ENCODE assay signal across 11 cellular contexts in genomic region chr2:28624436-28624797, GRCh38.
A peak's percentile ranks its signal among the peaks of the same experiment; 100 is the strongest.
DNase-seq lines count a peak whose midpoint lies in the region.
"Had no signal": no experiment of that assay in that cellular context is flagged by ENCODE, and none has a peak within 500 bp of the region (broad histone marks: within the 10 kb centered on the region; RNA-seq: fewer than 3 reads in every experiment).

No MANE protein-coding gene starts in this region.

- H3K27me3 Mint-ChIP-seq in activated CD4-positive, alpha-beta T cell treated with anti-CD3 and anti-CD28 coated beads, Interleukin-2, amount 10 ng/mL, durations not matched to agents 7 days and 5 days: no peaks in the 10 kb centered on the region
- H3K27me3 Mint-ChIP-seq in activated naive CD8-positive, alpha-beta T cell: no peaks in the 10 kb centered on the region

- peaks cover 39 to 56% of the 10 kb centered on the region in 2 donors for H3K4me1 ChIP-seq in mucosa of rectum (ENCODE audit: control insufficient read depth in 2 of 2, insufficient read depth in 2 of 2, low read length in 2 of 2)

- H3K9me3 Mint-ChIP-seq in activated CD4-positive, alpha-beta T cell treated with anti-CD3 and anti-CD28 coated beads, Interleukin-2, amount 10 ng/mL, durations not matched to agents 7 days and 5 days: no peaks in the 10 kb centered on the region
- no peaks in the 10 kb centered on the region for H3K9me3 Mint-ChIP-seq in activated naive CD8-positive, alpha-beta T cell (ENCODE audit: low read depth)

- no peaks in the 10 kb centered on the region for H3K9me3 ChIP-seq in mucosa of rectum (ENCODE audit: control insufficient read depth in 2 of 2, low read length in 2 of 2)
- H3K9me3 ChIP-seq: A549 had no signal

- H3K4me3 Mint-ChIP-seq in activated CD4-positive, alpha-beta T cell treated with anti-CD3 and anti-CD28 coated beads, Interleukin-2, amount 10 ng/mL, durations not matched to agents 7 days and 5 days: no peak overlapping the region
- peak overlapping the region; percentile 85 for H3K4me3 Mint-ChIP-seq in activated naive CD8-positive, alpha-beta T cell

- H3K9ac ChIP-seq in mucosa of rectum (ENCODE audit: low read depth in 1 of 2, low read length in 2 of 2): peak overlapping the region; percentile 61 to 62

- peak overlapping the region; percentile 90 for H3K27ac Mint-ChIP-seq in activated CD4-positive, alpha-beta T cell treated with anti-CD3 and anti-CD28 coated beads, Interleukin-2, amount 10 ng/mL, durations not matched to agents 7 days and 5 days
- peak overlapping the region; percentile 97 for H3K27ac Mint-ChIP-seq in activated naive CD8-positive, alpha-beta T cell

- H3K36me3 Mint-ChIP-seq in activated CD4-positive, alpha-beta T cell treated with anti-CD3 and anti-CD28 coated beads, Interleukin-2, amount 10 ng/mL, durations not matched to agents 7 days and 5 days (ENCODE audit: low read depth): peaks cover 12% of the 10 kb centered on the region
- peaks cover 3% of the 10 kb centered on the region for H3K36me3 Mint-ChIP-seq in activated naive CD8-positive, alpha-beta T cell

- CTCF ChIA-PET in activated CD4-positive, alpha-beta T cell treated with anti-CD3 and anti-CD28 coated beads, Interleukin-2, amount 10 ng/mL, durations not matched to agents 7 days and 5 days (lab: Charles Lee): interaction anchor here (0.6 to 8.2 kb wide), 7 partner anchors 10 to 115 kb away, joined by 3 to 55 read pairs (median 4); no protein-coding TSS in a partner anchor

- no peaks in the 10 kb centered on the region for H3K36me3 ChIP-seq in mucosa of rectum (ENCODE audit: control insufficient read depth in 2 of 2, insufficient read depth in 2 of 2, low read length in 2 of 2)

- no peaks in the 10 kb centered on the region for H3K27me3 ChIP-seq in mucosa of rectum (ENCODE audit: control insufficient read depth in 2 of 2, insufficient read depth in 2 of 2, low read length in 2 of 2)

- DNase-seq in activated CD4-positive, alpha-beta T cell treated with anti-CD3 and anti-CD28 coated beads, Interleukin-2, amount 10 ng/mL, durations not matched to agents 7 days and 5 days: no peak
- no peak for DNase-seq in activated CD4-positive, alpha-beta T cell treated with anti-CD3 and anti-CD28 coated beads for 4 hours
- DNase-seq in islet precursor cell (no peak), C1 segment of cervical spinal cord (lab: John Stamatoyannopoulos, UW) (no peak), DMS114 treated with DMSO at 0.1 percent for 48 hours (lab: John Stamatoyannopoulos, UW; ENCODE audit: unreplicated experiment) (no peak)
- DNase-seq: MM.1S, PC-3 had no signal

- H3K4me1 Mint-ChIP-seq in activated CD4-positive, alpha-beta T cell treated with anti-CD3 and anti-CD28 coated beads, Interleukin-2, amount 10 ng/mL, durations not matched to agents 7 days and 5 days: peaks cover 87% of the 10 kb centered on the region
- H3K4me1 Mint-ChIP-seq in activated naive CD8-positive, alpha-beta T cell (ENCODE audit: low read depth): peaks cover 86% of the 10 kb centered on the region

- peak overlapping the region; percentile 92 to 95 for H3K27ac ChIP-seq in mucosa of rectum (ENCODE audit: low read depth in 2 of 2, low read length in 2 of 2)
- peak overlapping the region; percentile 51 for H3K27ac ChIP-seq in temporal lobe (ENCODE audit: low read depth, low read length)

- POLR2A ChIA-PET in activated CD4-positive, alpha-beta T cell treated with anti-CD3 and anti-CD28 coated beads, Interleukin-2, amount 10 ng/mL, durations not matched to agents 7 days and 5 days (lab: Charles Lee): no interaction called here

- H3K4me3 ChIP-seq in mucosa of rectum (ENCODE audit: low read length in 2 of 2): no peak overlapping the region
- H3K4me3 ChIP-seq: A549 had no signal
